ENCODE assay signal across 9 cellular contexts in the genomic region with DNA sequence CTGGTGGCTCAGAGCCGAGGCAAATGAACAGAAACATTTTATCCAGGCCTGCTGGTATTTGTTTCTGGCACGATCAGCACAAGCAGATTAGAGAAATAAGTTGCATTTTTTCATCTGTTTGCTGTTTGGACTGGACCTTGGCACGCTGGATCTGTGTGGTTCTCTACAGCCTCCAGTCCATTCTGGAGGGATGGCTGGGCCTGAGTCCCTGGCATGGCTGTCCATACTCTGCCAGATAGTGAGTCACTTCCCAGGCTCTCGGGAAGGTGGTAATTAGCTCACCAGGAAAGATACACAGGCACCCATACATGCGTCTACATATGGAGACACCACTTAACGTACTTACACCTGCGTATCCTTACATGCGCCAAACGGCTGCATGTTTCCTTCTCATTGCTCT.
DNase-seq lines count a peak whose midpoint lies in the region; ATAC-seq lines count a peak whose summit lies in the region.
"Had no signal": no experiment of that assay in that cellular context is flagged by ENCODE, and none has a peak within 500 bp of the region (broad histone marks: within the 10 kb centered on the region; RNA-seq: fewer than 3 reads in every experiment).

No MANE protein-coding gene starts in this region.

- H3K4me1 ChIP-seq in HAP-1, result peaks cover 11% of the 10 kb centered on the region

- peaks cover 2% of the 10 kb centered on the region for H3K4me1 Mint-ChIP-seq in activated CD8-positive, alpha-beta T cell treated with anti-CD3 and anti-CD28 coated beads, Interleukin-2, amount 10 ng/mL, durations not matched to agents 7 days and 5 days (ENCODE audit: low read depth)

- no peaks in the 10 kb centered on the region for H3K9me3 ChIP-seq in HAP-1

- no peaks in the 10 kb centered on the region for H3K36me3 Mint-ChIP-seq in activated CD8-positive, alpha-beta T cell treated with anti-CD3 and anti-CD28 coated beads, Interleukin-2, amount 10 ng/mL, durations not matched to agents 7 days and 5 days (ENCODE audit: low read depth)
- H3K36me3 Mint-ChIP-seq: activated CD4-positive, alpha-beta memory T cell treated with anti-CD3 and anti-CD28 coated beads for 36 hours had no signal

- no peak overlapping the region for H3K27ac Mint-ChIP-seq in activated CD8-positive, alpha-beta T cell treated with anti-CD3 and anti-CD28 coated beads, Interleukin-2, amount 10 ng/mL, durations not matched to agents 7 days and 5 days
- H3K27ac Mint-ChIP-seq: activated CD4-positive, alpha-beta memory T cell treated with anti-CD3 and anti-CD28 coated beads for 36 hours had no signal

- POLR2A ChIA-PET in activated CD8-positive, alpha-beta T cell treated with anti-CD3 and anti-CD28 coated beads, Interleukin-2, amount 10 ng/mL, durations not matched to agents 7 days and 5 days (lab: Charles Lee), result no interaction called here

- in situ Hi-C loops in HAP-1 (cut with MboI; ENCODE audit: low sequenced_read_pairs), result no loop called here

- peak overlapping the region; percentile 32 for H3K27ac ChIP-seq in epithelial cell of prostate

- no peaks in the 10 kb centered on the region for H3K36me3 ChIP-seq in HAP-1 (replicated peaks)

- no peaks in the 10 kb centered on the region for H3K27me3 Mint-ChIP-seq in activated CD8-positive, alpha-beta T cell treated with anti-CD3 and anti-CD28 coated beads, Interleukin-2, amount 10 ng/mL, durations not matched to agents 7 days and 5 days (ENCODE audit: low read depth)
- H3K27me3 Mint-ChIP-seq: activated CD4-positive, alpha-beta memory T cell treated with anti-CD3 and anti-CD28 coated beads for 36 hours had no signal

- H3K27me3 ChIP-seq in HAP-1 (ENCODE audit: low read depth), result no peaks in the 10 kb centered on the region

- ATAC-seq in activated CD8-positive, alpha-beta T cell treated with anti-CD3 and anti-CD28 coated beads, Interleukin-2, amount 10 ng/mL, durations not matched to agents 7 days and 5 days, result no peak
- no peak for ATAC-seq in GM21360 (IDR thresholded peaks at IDR 0.05; ENCODE audit: unreplicated experiment)

- H3K9me3 Mint-ChIP-seq in activated CD8-positive, alpha-beta T cell treated with anti-CD3 and anti-CD28 coated beads, Interleukin-2, amount 10 ng/mL, durations not matched to agents 7 days and 5 days (ENCODE audit: insufficient read depth), result no peaks in the 10 kb centered on the region
- H3K9me3 Mint-ChIP-seq: activated CD4-positive, alpha-beta memory T cell treated with anti-CD3 and anti-CD28 coated beads for 36 hours had no signal

- no peak overlapping the region for H3K4me3 ChIP-seq in HAP-1

- CTCF ChIA-PET in activated CD8-positive, alpha-beta T cell treated with anti-CD3 and anti-CD28 coated beads, Interleukin-2, amount 10 ng/mL, durations not matched to agents 7 days and 5 days (lab: Charles Lee), result no interaction called here

- no peak overlapping the region for H3K4me3 Mint-ChIP-seq in activated CD8-positive, alpha-beta T cell treated with anti-CD3 and anti-CD28 coated beads, Interleukin-2, amount 10 ng/mL, durations not matched to agents 7 days and 5 days
- H3K4me3 Mint-ChIP-seq: activated CD4-positive, alpha-beta memory T cell treated with anti-CD3 and anti-CD28 coated beads for 36 hours had no signal

- DNase-seq in AG08396 (ENCODE audit: low spot score) (peak; percentile 83), NCI-H226 (peak; percentile 92), epithelial cell of prostate (ENCODE audit: low read depth, low spot score) (peak; percentile 24), mucosa of gallbladder (ENCODE audit: low spot score) (peak; percentile 49), HAP-1 (ENCODE audit: low spot score in 2 of 2) (no peak)
- DNase-seq in stimulated activated CD4-positive, alpha-beta T cell treated with anti-CD3 and anti-CD28 coated beads, Interleukin-1b, Interleukin-23, amount 100 ng/mL, for 48 hours, result no peak
- no peak for DNase-seq in activated CD8-positive, alpha-beta T cell treated with anti-CD3 and anti-CD28 coated beads, Interleukin-2, amount 10 ng/mL, durations not matched to agents 7 days and 5 days
- DNase-seq: activated CD4-positive, alpha-beta memory T cell treated with anti-CD3 and anti-CD28 coated beads for 36 hours had no signal

Comparison
In these comparisons a context has a peak if more than half of its experiments do, and no peak if none do; other contexts are left out.
1. DNase-seq: peak in AG08396 (single experiment), NCI-H226 (single experiment), epithelial cell of prostate (single experiment) and mucosa of gallbladder (single experiment); none in stimulated activated CD4-positive, alpha-beta T cell treated with anti-CD3 and anti-CD28 coated beads, Interleukin-1b, Interleukin-23, amount 100 ng/mL, for 48 hours (single experiment), activated CD8-positive, alpha-beta T cell treated with anti-CD3 and anti-CD28 coated beads, Interleukin-2, amount 10 ng/mL, durations not matched to agents 7 days and 5 days (single experiment) and HAP-1 (0 of 2).